Comparison of ENCODE assay signal across 30 cellular contexts in genomic region chr6:86825436-86825835, GRCh38.
"Had no signal": no experiment of that assay in that cellular context is flagged by ENCODE, and none has a peak within 500 bp of the region (broad histone marks: within the 10 kb centered on the region; RNA-seq: fewer than 3 reads in every experiment).

No MANE protein-coding gene starts in this region.

- H3K36me3 ChIP-seq: neural progenitor cell, ovary, spleen, suprapubic skin, thoracic aorta, thyroid gland, tibial nerve, upper lobe of left lung, vagina had no signal

- H3K4me2 ChIP-seq: neural progenitor cell, smooth muscle cell had no signal

- H3K4me3 ChIP-seq: neural progenitor cell, ovary, psoas muscle, skin epidermis, smooth muscle cell, spleen, suprapubic skin, thoracic aorta, thyroid gland, tibial nerve, upper lobe of left lung, vagina had no signal

- H3K27me3 ChIP-seq: neural progenitor cell, ovary, spleen, suprapubic skin, thyroid gland, tibial nerve, upper lobe of left lung, vagina had no signal

- ATAC-seq: natural killer cell; psoas muscle; right cardiac atrium; sciatic nerve; stimulated activated memory B cell treated with anti-CD40 and anti-IgM and Interleukin-4, amounts not matched to agents 10 μg/mL and 1 μg/mL and 100 μg/mL, for 72 hours; stimulated activated naive CD8-positive, alpha-beta T cell treated with anti-CD3 and anti-CD28 coated beads, Interleukin-15, amount 100 ng/mL, for 72 hours; stimulated activated naive CD8-positive, alpha-beta T cell treated with anti-CD3 and anti-CD28 coated beads, Interleukin-15, Interleukin-2, amounts not matched to agents 100 U/mL and 50 U/mL, for 24 hours had no signal

- H3K4me1 ChIP-seq: neural progenitor cell, parathyroid adenoma, psoas muscle, spleen, suprapubic skin, thyroid gland, tibial nerve, upper lobe of left lung, vagina had no signal

- H3K79me2 ChIP-seq: parathyroid adenoma had no signal

- H3K9me3 ChIP-seq: ovary, psoas muscle, spleen, suprapubic skin, thoracic aorta, thyroid gland, tibial nerve, upper lobe of left lung, vagina had no signal

- FAIRE-seq: urothelium cell line had no signal

- H3K27ac ChIP-seq: neural progenitor cell, ovary, parathyroid adenoma, psoas muscle, skin epidermis, spleen, suprapubic skin, thoracic aorta, thyroid gland, tibial nerve, upper lobe of left lung, vagina had no signal

- H2AFZ ChIP-seq: neural progenitor cell, parathyroid adenoma had no signal

- DNase-seq: natural killer cell; occipital lobe; ovary; posterior cingulate gyrus; psoas muscle; right cardiac atrium; spleen; stimulated activated CD4-positive, alpha-beta T cell treated with anti-CD3 and anti-CD28 coated beads, Interleukin-12 subunit alpha, Interleukin-12 subunit beta, amount 100 ng/mL, for 4 hours; stimulated activated CD4-positive, alpha-beta T cell treated with anti-CD3 and anti-CD28 coated beads, Interleukin-1b, Interleukin-23, amount 100 ng/mL, for 48 hours; stimulated activated CD4-positive, alpha-beta T cell treated with anti-CD3 and anti-CD28 coated beads, Interleukin-4, amount 100 ng/mL, for 1 hour; stimulated activated CD4-positive, alpha-beta T cell treated with anti-CD3 and anti-CD28 coated beads, Interleukin-4, amount 100 ng/mL, for 4 hours; stimulated activated CD8-positive, alpha-beta memory T cell treated with anti-CD3 and anti-CD28 coated beads, Interleukin-4, amount 100 ng/mL, for 48 hours; stimulated activated naive CD4-positive, alpha-beta T cell; stimulated activated naive CD8-positive, alpha-beta T cell treated with anti-CD3 and anti-CD28 coated beads, Interleukin-15, amount 100 ng/mL, for 72 hours; stimulated activated naive CD8-positive, alpha-beta T cell treated with anti-CD3 and anti-CD28 coated beads, Interleukin-15, Interleukin-2, amounts not matched to agents 100 U/mL and 50 U/mL, for 24 hours; substantia nigra; thyroid gland; trophoblast cell; upper lobe of left lung had no signal

- H3K9ac ChIP-seq: neural progenitor cell, parathyroid adenoma had no signal
